In genomic region chr15:92663250-92663951, GRCh38 we compare ENCODE assay signal across 13 cellular contexts. TPM values are rescaled to one million over a fixed set of nuclear protein-coding genes. Genes with fewer than 3 reads are reported as not detected.
DNase-seq lines count a peak whose midpoint lies in the region; ATAC-seq and TF ChIP-seq lines count a peak whose summit lies in the region.
"Had no signal": no experiment of that assay in that cellular context is flagged by ENCODE, and none has a peak within 500 bp of the region (broad histone marks: within the 10 kb centered on the region; RNA-seq: fewer than 3 reads in every experiment).

No MANE protein-coding gene starts in this region.

- H3K9me3 ChIP-seq in heart right ventricle: no peaks in the 10 kb centered on the region
- H3K9me3 ChIP-seq: stomach had no signal

- no peaks in the 10 kb centered on the region for H3K27me3 ChIP-seq in heart right ventricle
- H3K27me3 ChIP-seq: stomach had no signal

- DNase-seq in immature natural killer cell (no peak), heart right ventricle (no peak)
- DNase-seq: islet precursor cell, NCI-H774, stomach had no signal

- no peaks in the 10 kb centered on the region for H3K36me3 ChIP-seq in heart right ventricle
- H3K36me3 ChIP-seq: stomach had no signal

- peaks cover 4% of the 10 kb centered on the region for H3K27me3 Mint-ChIP-seq in nephron (ENCODE audit: low read depth)
- peaks cover 0 to 4% (median 0%) of the 10 kb centered on the region in 3 donors for H3K27me3 Mint-ChIP-seq in immature natural killer cell (ENCODE audit: low read depth in 3 of 3)
- H3K27me3 Mint-ChIP-seq: activated naive CD8-positive, alpha-beta T cell had no signal

- H3K36me3 Mint-ChIP-seq in nephron (ENCODE audit: low read depth) (no peaks in the 10 kb centered on the region), immature natural killer cell (no peaks in the 10 kb centered on the region)
- H3K36me3 Mint-ChIP-seq: activated naive CD8-positive, alpha-beta T cell had no signal

- H3K4me3 ChIP-seq in heart right ventricle: no peak overlapping the region
- H3K4me3 ChIP-seq: stomach had no signal

- H3K27ac Mint-ChIP-seq in nephron: peak overlapping the region; percentile 27 to 97 (median 75)
- H3K27ac Mint-ChIP-seq in immature natural killer cell: no peak overlapping the region
- H3K27ac Mint-ChIP-seq: IgD-negative memory B cell had no signal

- peaks cover 53% of the 10 kb centered on the region for H3K4me1 Mint-ChIP-seq in nephron
- H3K4me1 Mint-ChIP-seq in immature natural killer cell: no peaks in the 10 kb centered on the region
- H3K4me1 Mint-ChIP-seq: IgD-negative memory B cell had no signal

- H3K4me3 Mint-ChIP-seq in nephron: no peak overlapping the region
- no peak overlapping the region for H3K4me3 Mint-ChIP-seq in immature natural killer cell
- H3K4me3 Mint-ChIP-seq: activated naive CD8-positive, alpha-beta T cell; IgD-negative memory B cell had no signal

- peaks cover 8 to 46% (median 36%) of the 10 kb centered on the region in 9 donors for H3K4me1 ChIP-seq in heart right ventricle

- ATAC-seq in GM18505 (IDR thresholded peaks at IDR 0.05; ENCODE audit: unreplicated experiment): peak; percentile 58
- ATAC-seq in GM19455 (IDR thresholded peaks at IDR 0.05; ENCODE audit: unreplicated experiment): peak; percentile 73
- ATAC-seq in HG03097 (IDR thresholded peaks at IDR 0.05; ENCODE audit: low FRiP score, unreplicated experiment): peak; percentile 66
- no peak for ATAC-seq in heart right ventricle
- ATAC-seq in GM18520 (IDR thresholded peaks at IDR 0.05; ENCODE audit: unreplicated experiment): no peak
- ATAC-seq in HG02840 (IDR thresholded peaks at IDR 0.05; ENCODE audit: low FRiP score, unreplicated experiment): no peak

- no peak overlapping the region for H3K27ac ChIP-seq in heart right ventricle

- intact Hi-C loops in heart right ventricle (cut with DNase I): loop anchor here in 1 of 10 donors (10.0 kb wide), 1 partner anchor 49 kb away; no protein-coding TSS in a partner anchor

- H3K9me3 Mint-ChIP-seq in nephron (no peaks in the 10 kb centered on the region), immature natural killer cell (no peaks in the 10 kb centered on the region)
- H3K9me3 Mint-ChIP-seq: IgD-negative memory B cell had no signal

- TF ChIP-seq POLR2A in GM18505 (IDR thresholded peaks at IDR 0.05; ENCODE audit: borderline replicate concordance, extremely low read depth, insufficient read depth, insufficient read length): no peak

- no peak for TF ChIP-seq CTCF in nephron (IDR thresholded peaks at IDR 0.05; ENCODE audit: unreplicated experiment in 3 of 3)
- no peak for TF ChIP-seq CTCF in heart right ventricle (IDR thresholded peaks at IDR 0.05)

- 88 to 94% methylated on average over 13 of the region's 13 CpGs for WGBS in heart right ventricle, 2 donors

RNA-seq across cellular contexts. Expression of gene FAM174B, which starts 7.8 kb away (rescaled TPM):
- polyA plus RNA-seq in immature natural killer cell (under 1 TPM in 2 of 3 donors, not detected in 1; 0.71 to 0.78 TPM), heart right ventricle (10 to 100 TPM in 1 of 2 donors, 1 to 10 TPM in 1; 6.1 to 10.9 TPM)
- 10 to 100 TPM in 7 of 10 donors, 1 to 10 TPM in 3; 7.7 to 16.9 (median 10.9) TPM for total RNA-seq in heart right ventricle

Comparison
In these comparisons a context has a peak if more than half of its experiments do, and no peak if none do; other contexts are left out.
1. ATAC-seq: peak in GM18505 (single experiment), GM19455 (single experiment) and HG03097 (single experiment); none in heart right ventricle (0 of 8), GM18520 (single experiment) and HG02840 (single experiment).
2. H3K27ac Mint-ChIP-seq: peak in nephron (3 of 3); none in immature natural killer cell (0 of 6).